30 cellular contexts compared by ENCODE assay signal in the genomic region with DNA sequence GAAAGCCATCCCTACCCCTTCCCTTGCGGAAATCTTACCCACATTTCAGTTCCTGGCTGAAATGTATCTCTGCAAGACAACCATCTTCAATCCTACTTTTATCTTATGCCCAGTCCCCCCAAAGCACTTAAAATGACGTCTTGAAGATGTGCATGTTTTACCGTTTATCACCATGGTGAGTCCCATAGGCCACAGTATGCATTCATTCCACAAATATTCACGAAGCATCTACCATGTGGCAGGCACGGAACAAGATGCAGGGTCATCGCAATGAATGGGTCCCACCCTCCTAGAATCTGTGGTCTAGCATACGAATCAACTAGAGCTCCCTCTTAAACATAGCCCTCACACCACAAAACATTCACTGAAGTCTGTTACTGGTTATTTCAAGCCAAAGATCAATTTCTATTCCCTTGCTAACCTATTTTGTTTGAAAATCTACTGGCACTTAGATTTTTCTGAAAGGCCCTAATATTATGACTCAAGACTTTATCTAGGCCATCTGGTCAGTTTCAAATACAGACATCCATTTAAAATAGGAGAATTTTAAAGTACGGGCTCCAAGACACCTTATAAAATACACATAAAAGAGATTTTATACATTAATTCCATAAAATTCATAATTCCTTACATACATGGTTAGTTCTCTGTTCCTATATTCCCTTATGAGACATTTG.
"Had no signal": no experiment of that assay in that cellular context is flagged by ENCODE, and none has a peak within 500 bp of the region (broad histone marks: within the 10 kb centered on the region; RNA-seq: fewer than 3 reads in every experiment).

No MANE protein-coding gene starts in this region.

- H3K36me3 ChIP-seq: left lung, neutrophil, ovary, suprapubic skin, tibial nerve, uterus had no signal

- H3K27ac ChIP-seq: body of pancreas, left lung, neutrophil, ovary, suprapubic skin, tibial nerve had no signal

- ATAC-seq: activated T-cell treated with anti-CD3 and anti-CD28 coated beads, Interleukin-2, amount 50 U/mL, for 4 hours; body of pancreas; left lung; naive thymus-derived CD8-positive, alpha-beta T cell; right cardiac atrium had no signal

- H3K4me3 ChIP-seq: body of pancreas, left lung, lung, ovary, suprapubic skin, tibial nerve, uterus had no signal

- DNase-seq: activated CD4-positive, alpha-beta T cell treated with anti-CD3 and anti-CD28 coated beads for 4 hours; activated CD4-positive, alpha-beta T cell treated with anti-CD3 and anti-CD28 coated beads, Interleukin-2, amount 50 U/mL, for 48 hours; activated CD4-positive, CD25-positive, alpha-beta regulatory T cell; activated CD8-positive, alpha-beta memory T cell treated with anti-CD3 and anti-CD28 coated beads, Interleukin-2, amount 50 U/mL, for 48 hours; activated naive CD4-positive, alpha-beta T cell treated with Interleukin-2 at 50 U/mL for 16 hours; activated naive CD8-positive, alpha-beta T cell treated with anti-CD3 and anti-CD28 coated beads, Interleukin-2, amount 10 ng/mL, durations not matched to agents 7 days and 5 days; activated T-cell treated with anti-CD3 and anti-CD28 coated beads, Interleukin-2, amount 50 U/mL, for 4 hours; body of pancreas; caudate nucleus; dermis blood vessel endothelial cell; effector CD8-positive, alpha-beta T cell; erythroblast; glutamatergic neuron; hippocampal formation; kidney glomerular epithelial cell; left lung; naive thymus-derived CD8-positive, alpha-beta T cell; ovary; right cardiac atrium; stimulated activated CD4-positive, alpha-beta T cell treated with anti-CD3 and anti-CD28 coated beads, Interleukin-12 subunit alpha, Interleukin-12 subunit beta, amount 100 ng/mL, for 4 hours; stimulated activated CD4-positive, alpha-beta T cell treated with anti-CD3 and anti-CD28 coated beads, Interleukin-4, amount 100 ng/mL, for 4 hours; T-helper 9 cell; uterus had no signal

- H3K27ac Mint-ChIP-seq: activated naive CD8-positive, alpha-beta T cell treated with anti-CD3 and anti-CD28 coated beads, Interleukin-2, amount 10 ng/mL, durations not matched to agents 7 days and 5 days; activated T-helper 2 cell treated with anti-CD3 and anti-CD28 coated beads, Interferon-gamma antibody, Interleukin-2, Interleukin-4, amounts not matched to agents 10 μg/mL and 5 μg/mL and 100 μg/mL, durations not matched to agents 14 hours and 24 hours and 36 hours; naive thymus-derived CD8-positive, alpha-beta T cell; stimulated activated naive CD8-positive, alpha-beta T cell treated with anti-CD3 and anti-CD28 coated beads, Interleukin-15, Interleukin-2, amounts not matched to agents 100 ng/mL and 50 ng/mL, for 24 hours had no signal

- H3K9me3 ChIP-seq: body of pancreas, left lung, neutrophil, ovary, suprapubic skin, tibial nerve, uterus had no signal

- H3K9me3 Mint-ChIP-seq: activated naive CD8-positive, alpha-beta T cell treated with anti-CD3 and anti-CD28 coated beads, Interleukin-2, amount 10 ng/mL, durations not matched to agents 7 days and 5 days; activated T-cell treated with anti-CD3 and anti-CD28 coated beads, Interleukin-2, amount 50 U/mL, for 4 hours; activated T-helper 2 cell treated with anti-CD3 and anti-CD28 coated beads, Interferon-gamma antibody, Interleukin-2, Interleukin-4, amounts not matched to agents 10 μg/mL and 5 μg/mL and 100 μg/mL, durations not matched to agents 14 hours and 24 hours and 36 hours; naive thymus-derived CD8-positive, alpha-beta T cell; stimulated activated naive CD8-positive, alpha-beta T cell treated with anti-CD3 and anti-CD28 coated beads, Interleukin-15, Interleukin-2, amounts not matched to agents 100 ng/mL and 50 ng/mL, for 24 hours had no signal

- H3K36me3 Mint-ChIP-seq: activated naive CD8-positive, alpha-beta T cell treated with anti-CD3 and anti-CD28 coated beads, Interleukin-2, amount 10 ng/mL, durations not matched to agents 7 days and 5 days; naive thymus-derived CD8-positive, alpha-beta T cell had no signal

- H3K27me3 ChIP-seq: body of pancreas, left lung, ovary, suprapubic skin, tibial nerve, uterus had no signal

- FAIRE-seq: frontal cortex had no signal

- H3K4me3 Mint-ChIP-seq: activated naive CD8-positive, alpha-beta T cell treated with anti-CD3 and anti-CD28 coated beads, Interleukin-2, amount 10 ng/mL, durations not matched to agents 7 days and 5 days; activated T-cell treated with anti-CD3 and anti-CD28 coated beads, Interleukin-2, amount 50 U/mL, for 4 hours; naive thymus-derived CD8-positive, alpha-beta T cell; stimulated activated naive CD8-positive, alpha-beta T cell treated with anti-CD3 and anti-CD28 coated beads, Interleukin-15, Interleukin-2, amounts not matched to agents 100 ng/mL and 50 ng/mL, for 24 hours had no signal

- H3K27me3 Mint-ChIP-seq: stimulated activated naive CD8-positive, alpha-beta T cell treated with anti-CD3 and anti-CD28 coated beads, Interleukin-15, Interleukin-2, amounts not matched to agents 100 ng/mL and 50 ng/mL, for 24 hours had no signal
